17 cellular contexts compared by ENCODE assay signal in genomic region chr9:75715360-75715759, GRCh38.
"Had no signal": no experiment of that assay in that cellular context is flagged by ENCODE, and none has a peak within 500 bp of the region (broad histone marks: within the 10 kb centered on the region; RNA-seq: fewer than 3 reads in every experiment).

No MANE protein-coding gene starts in this region.

- DNase-seq: activated CD4-positive, CD25-positive, alpha-beta regulatory T cell treated with anti-CD3 and anti-CD28 coated beads, Interleukin-2, amount 50 U/mL, for 72 hours; activated naive CD4-positive, alpha-beta T cell treated with Interleukin-2 at 50 U/mL for 16 hours; activated T-cell treated with anti-CD3 and anti-CD28 coated beads for 4 hours; anterior cingulate cortex; central memory CD4-positive, alpha-beta T cell; effector CD4-positive, alpha-beta T cell; heart right ventricle; left colon; naive B cell; pancreas; retina; stimulated activated naive CD8-positive, alpha-beta T cell treated with anti-CD3 and anti-CD28 coated beads, Interleukin-15, Interleukin-2, amounts not matched to agents 100 U/mL and 50 U/mL, for 24 hours; upper lobe of left lung had no signal

- ATAC-seq: activated T-helper 17 cell treated with anti-CD3 and anti-CD28 coated beads, Interleukin-2, amount 50 U/mL, for 72 hours; left colon; pancreas; stimulated activated naive CD8-positive, alpha-beta T cell treated with anti-CD3 and anti-CD28 coated beads, Interleukin-15, Interleukin-2, amounts not matched to agents 100 U/mL and 50 U/mL, for 24 hours had no signal

- H3K27ac Mint-ChIP-seq: activated T-helper 17 cell treated with anti-CD3 and anti-CD28 coated beads, Interleukin-2, amount 50 U/mL, for 72 hours; naive B cell; neural progenitor cell had no signal

- H3K4me1 Mint-ChIP-seq: activated T-helper 17 cell treated with anti-CD3 and anti-CD28 coated beads, Interleukin-2, amount 50 U/mL, for 72 hours; naive B cell; neural progenitor cell had no signal

- H3K4me3 Mint-ChIP-seq: activated T-helper 17 cell treated with anti-CD3 and anti-CD28 coated beads, Interleukin-2, amount 50 U/mL, for 72 hours; naive B cell; neural progenitor cell had no signal

- H3K36me3 Mint-ChIP-seq: naive B cell, neural progenitor cell had no signal

- H3K4me3 ChIP-seq: coronary artery, heart right ventricle, neural progenitor cell, pancreas, smooth muscle cell, upper lobe of left lung had no signal

- H3K27ac ChIP-seq: coronary artery, heart right ventricle, neural progenitor cell, pancreas, upper lobe of left lung had no signal

- H3K9me3 ChIP-seq: heart right ventricle, pancreas, upper lobe of left lung had no signal

- H3K9me3 Mint-ChIP-seq: activated T-helper 17 cell treated with anti-CD3 and anti-CD28 coated beads, Interleukin-2, amount 50 U/mL, for 72 hours; neural progenitor cell had no signal

- H3K4me1 ChIP-seq: neural progenitor cell, pancreas, upper lobe of left lung had no signal

- H3K36me3 ChIP-seq: heart right ventricle, neural progenitor cell, pancreas, upper lobe of left lung had no signal

- H3K27me3 Mint-ChIP-seq: naive B cell had no signal

- H3K27me3 ChIP-seq: heart right ventricle, neural progenitor cell, pancreas, upper lobe of left lung had no signal
